Comparison of ENCODE assay signal across 1 cellular context in genomic region chr1:155324041-155324716, GRCh38.
TF ChIP-seq lines count a peak whose summit lies in the region.

No MANE protein-coding gene starts in this region.

TF ChIP-seq in K562, 482 proteins besides CTCF, POLR2A, EP300 and RAD21 (continues in another document):
- TF ChIP-seq USF2 (CRISPR knock-in tag; IDR thresholded peaks at IDR 0.05) (peak; percentile 100), KLF1 (tag; IDR thresholded peaks at IDR 0.05) (no peak), SUPT5H (IDR thresholded peaks at IDR 0.05) (peak; percentile 78), UBTF (IDR thresholded peaks at IDR 0.05; ENCODE audit: borderline replicate concordance in 1 of 2, low read depth in 2 of 2, low read length in 2 of 2) (0 out of 4 replicates have a peak, but pooled peaks of 1 of the 2 experiments have one; percentile 11), ZBTB34 (CRISPR knock-in tag; IDR thresholded peaks at IDR 0.05) (no peak), NCOA4 (IDR thresholded peaks at IDR 0.05; ENCODE audit: partially characterized antibody) (no peak), KLF13 (tag; IDR thresholded peaks at IDR 0.05; ENCODE audit: borderline replicate concordance, low read depth) (no peak), ZNF280A (IDR thresholded peaks at IDR 0.05; ENCODE audit: low read depth, partially characterized antibody) (no peak), CREBBP (IDR thresholded peaks at IDR 0.05; ENCODE audit: low read depth, low read length) (no peak), SRSF3 (IDR thresholded peaks at IDR 0.05; ENCODE audit: insufficient read depth, low read length) (no peak), MAZ (CRISPR knock-in tag; conservative IDR thresholded peaks at IDR 0.05 in 1 of 2, IDR thresholded peaks at IDR 0.05 in 1 of 2) (peak; percentile 66 to 85), HDAC8 (tag; IDR thresholded peaks at IDR 0.05) (no peak), DPF2 (IDR thresholded peaks at IDR 0.05) (peak; percentile 35; the same call in 1 of the 2 replicates), SNIP1 (IDR thresholded peaks at IDR 0.05; ENCODE audit: low read depth) (no peak), NBN (IDR thresholded peaks at IDR 0.05; ENCODE audit: low read depth) (peak; percentile 8; the same call in 1 of the 2 replicates), ZNF785 (CRISPR knock-in tag; IDR thresholded peaks at IDR 0.05) (no peak), ZNF354B (CRISPR knock-in tag; IDR thresholded peaks at IDR 0.05) (no peak), ZBTB43 (CRISPR knock-in tag; IDR thresholded peaks at IDR 0.05) (no peak), SNRNP70 (optimal IDR thresholded peaks at IDR 0.05; ENCODE audit: low read depth, low read length) (no peak), ZBTB49 (CRISPR knock-in tag; IDR thresholded peaks at IDR 0.05; ENCODE audit: borderline replicate concordance) (no peak), HMBOX1 (IDR thresholded peaks at IDR 0.05) (no peak), E2F6 (IDR thresholded peaks at IDR 0.05; ENCODE audit: borderline replicate concordance in 1 of 2, extremely low read depth in 1 of 2, insufficient read depth in 1 of 2, insufficient read length in 1 of 2, low read depth in 1 of 2, low read length in 1 of 2, poor library complexity in 1 of 2, severe bottlenecking in 1 of 2) (peak in 1 of 2 experiments; percentile 75), WHSC1 (IDR thresholded peaks at IDR 0.05; ENCODE audit: low read length) (no peak), ZBTB7A (IDR thresholded peaks at IDR 0.05; ENCODE audit: borderline replicate concordance, control insufficient read depth, low read depth, low read length) (peak; percentile 7; the same call in 1 of the 2 replicates), REST (CRISPR knock-in tag; IDR thresholded peaks at IDR 0.05; ENCODE audit: low read depth) (no peak), ATF2 (CRISPR knock-in tag; IDR thresholded peaks at IDR 0.05) (no peak), SETDB1 (IDR thresholded peaks at IDR 0.05; ENCODE audit: low read length) (no peak), RAD51 (IDR thresholded peaks at IDR 0.05; ENCODE audit: borderline replicate concordance, low read depth) (peak; percentile 97), CEBPZ (IDR thresholded peaks at IDR 0.05; ENCODE audit: borderline replicate concordance, low read depth, low read length) (no peak), ESRRA (IDR thresholded peaks at IDR 0.05; ENCODE audit: borderline replicate concordance, low read depth) (no peak; the same call in 1 of the 2 replicates), SMAD2 (IDR thresholded peaks at IDR 0.05; ENCODE audit: low read depth, low read length) (no peak), PRMT5 (CRISPR knock-in tag; IDR thresholded peaks at IDR 0.05) (0 out of 2 replicates have a peak, but pooled peaks have one; percentile 40), KLF6 (CRISPR knock-in tag; IDR thresholded peaks at IDR 0.05; ENCODE audit: borderline replicate concordance) (no peak), CC2D1A (IDR thresholded peaks at IDR 0.05) (no peak), ID3 (CRISPR knock-in tag; IDR thresholded peaks at IDR 0.05) (no peak), ID3 (tag; IDR thresholded peaks at IDR 0.05) (no peak), EWSR1 (IDR thresholded peaks at IDR 0.05; ENCODE audit: borderline replicate concordance, low read depth, partially characterized antibody) (no peak)
